27 cellular contexts compared by ENCODE assay signal in genomic region chr5:136330353-136330913, GRCh38. TPM values are rescaled to one million over a fixed set of nuclear protein-coding genes. Genes with fewer than 3 reads are reported as not detected.
"Had no signal": no experiment of that assay in that cellular context is flagged by ENCODE, and none has a peak within 500 bp of the region (broad histone marks: within the 10 kb centered on the region; RNA-seq: fewer than 3 reads in every experiment).

No MANE protein-coding gene starts in this region.

- H3K4me2 ChIP-seq: neural progenitor cell, smooth muscle cell had no signal

- H3K9me3 Mint-ChIP-seq: activated B cell treated with CpG ODN at 0.5 μM for 24 hours; activated CD8-positive, alpha-beta T cell treated with anti-CD3 and anti-CD28 coated beads for 36 hours; activated T-cell treated with anti-CD3 and anti-CD28 coated beads, Interleukin-2, amount 50 U/mL, for 4 hours; endodermal cell; neural progenitor cell had no signal

- H3K27me3 Mint-ChIP-seq: activated B cell treated with CpG ODN at 0.5 μM for 24 hours; activated CD8-positive, alpha-beta T cell treated with anti-CD3 and anti-CD28 coated beads for 36 hours had no signal

- H3K4me1 ChIP-seq: adrenal gland, gastrocnemius medialis, heart right ventricle, neural progenitor cell, right lobe of liver, transverse colon had no signal

- H2AFZ ChIP-seq: neural progenitor cell had no signal

- ATAC-seq: activated CD8-positive, alpha-beta T cell treated with anti-CD3 and anti-CD28 coated beads for 36 hours; activated T-cell treated with anti-CD3 and anti-CD28 coated beads, Interleukin-2, amount 50 U/mL, for 4 hours; gastrocnemius medialis; heart right ventricle; left cardiac atrium; right lobe of liver had no signal

- H3K27me3 ChIP-seq: adrenal gland, gastrocnemius medialis, neural progenitor cell, right lobe of liver, transverse colon had no signal

- H3K36me3 ChIP-seq: adrenal gland, gastrocnemius medialis, heart right ventricle, neural progenitor cell, right lobe of liver, transverse colon had no signal

- H3K36me3 Mint-ChIP-seq: naive B cell, neural progenitor cell had no signal

- H3K4me1 Mint-ChIP-seq: activated B cell treated with CpG ODN at 0.5 μM for 24 hours, naive B cell, neural progenitor cell had no signal

- H3K9me3 ChIP-seq: adrenal gland, gastrocnemius medialis, heart right ventricle, right lobe of liver, transverse colon had no signal

- H3K27ac Mint-ChIP-seq: activated B cell treated with CpG ODN at 0.5 μM for 24 hours; activated CD8-positive, alpha-beta T cell treated with anti-CD3 and anti-CD28 coated beads for 36 hours; endodermal cell; naive B cell; neural progenitor cell had no signal

- H3K4me3 ChIP-seq: adrenal gland, gastrocnemius medialis, heart right ventricle, neural progenitor cell, right lobe of liver, smooth muscle cell, transverse colon had no signal

- H3K4me3 Mint-ChIP-seq: activated B cell treated with CpG ODN at 0.5 μM for 24 hours; activated CD8-positive, alpha-beta T cell treated with anti-CD3 and anti-CD28 coated beads for 36 hours; activated T-cell treated with anti-CD3 and anti-CD28 coated beads, Interleukin-2, amount 50 U/mL, for 4 hours; endodermal cell; naive B cell; neural progenitor cell had no signal

- H3K27ac ChIP-seq: adrenal gland, gastrocnemius medialis, heart right ventricle, neural progenitor cell, right lobe of liver, transverse colon had no signal

- DNase-seq: activated B cell treated with CpG ODN at 0.5 μM for 24 hours; activated CD4-positive, alpha-beta T cell treated with anti-CD3 and anti-CD28 coated beads for 48 hours; activated CD8-positive, alpha-beta T cell treated with anti-CD3 and anti-CD28 coated beads for 36 hours; activated effector memory CD4-positive, alpha-beta T cell treated with Interleukin-2 at 50 U/mL for 16 hours; activated naive CD4-positive, alpha-beta T cell treated with anti-CD3 and anti-CD28 coated beads, Interleukin-2, amount 50 U/mL, for 16 hours; activated T-cell treated with anti-CD3 and anti-CD28 coated beads, Interleukin-2, amount 50 U/mL, for 4 hours; adrenal gland; endodermal cell; gastrocnemius medialis; heart right ventricle; left cardiac atrium; mammary epithelial cell; naive B cell; right lobe of liver; stimulated activated CD4-positive, alpha-beta T cell treated with anti-CD3 and anti-CD28 coated beads, Interleukin-4, amount 100 ng/mL, for 4 hours; stimulated activated CD8-positive, alpha-beta memory T cell treated with anti-CD3 and anti-CD28 coated beads, Interleukin-4, amount 100 ng/mL, for 48 hours; stimulated activated naive CD4-positive, alpha-beta T cell treated with Interleukin-2 at 50 U/mL for 16 hours; substantia nigra; transverse colon had no signal

RNA-seq across cellular contexts. Expression of gene TRPC7, which starts 34.9 kb away (rescaled TPM):
- total RNA-seq: activated B cell treated with CpG ODN at 0.5 μM for 24 hours; activated CD8-positive, alpha-beta T cell treated with anti-CD3 and anti-CD28 coated beads for 36 hours; activated T-cell treated with anti-CD3 and anti-CD28 coated beads, Interleukin-2, amount 50 U/mL, for 4 hours; chondrocyte; dermis microvascular lymphatic vessel endothelial cell; epithelial cell of proximal tubule; gastrocnemius medialis; heart right ventricle; left cardiac atrium; mammary epithelial cell; mononuclear cell; osteocyte; pulmonary artery endothelial cell; right lobe of liver; smooth muscle cell; transverse colon had no signal
- polyA plus RNA-seq: heart right ventricle, mammary epithelial cell had no signal
